Comparison of ENCODE assay signal across 25 cellular contexts in the genomic region with DNA sequence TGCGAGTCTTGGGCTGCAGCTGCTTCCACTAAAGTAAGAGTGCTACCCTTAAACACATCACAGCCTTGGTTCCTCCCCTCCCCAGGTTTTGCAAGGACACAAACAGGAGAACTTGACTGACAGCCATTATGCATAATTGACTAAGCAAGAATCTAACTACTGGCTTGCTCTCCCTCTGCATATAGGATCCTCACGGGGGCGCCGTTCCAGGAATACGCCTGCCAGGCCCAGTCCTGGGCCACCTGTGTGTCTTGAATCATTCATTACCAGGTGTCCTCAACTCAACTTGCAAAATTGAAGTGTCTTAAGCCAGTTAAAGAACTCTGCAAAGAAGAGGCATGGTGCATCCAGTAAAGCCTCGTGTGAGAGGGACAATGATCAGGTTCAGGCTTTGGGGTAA.
"Had no signal": no experiment of that assay in that cellular context is flagged by ENCODE, and none has a peak within 500 bp of the region (broad histone marks: within the 10 kb centered on the region; RNA-seq: fewer than 3 reads in every experiment).

No MANE protein-coding gene starts in this region.

- H3K4me3 ChIP-seq: ascending aorta, pancreas, psoas muscle, right atrium auricular region, spleen, thoracic aorta, upper lobe of left lung had no signal

- H3K9me3 Mint-ChIP-seq: activated naive CD4-positive, alpha-beta T cell treated with anti-CD3 and anti-CD28 coated beads, Interleukin-2, amount 50 U/mL, for 72 hours; activated T-cell treated with anti-CD3 and anti-CD28 coated beads, Interleukin-2, amount 50 U/mL, for 24 hours; activated T-helper 17 cell treated with anti-CD3 and anti-CD28 coated beads, Interleukin-2, amount 50 U/mL, for 72 hours; memory B cell; nephron had no signal

- H3K36me3 ChIP-seq: ascending aorta, pancreas, right atrium auricular region, spleen, thoracic aorta, upper lobe of left lung had no signal

- H3K27ac ChIP-seq: ascending aorta, pancreas, psoas muscle, right atrium auricular region, spleen, thoracic aorta, upper lobe of left lung had no signal

- H3K4me1 ChIP-seq: ascending aorta, pancreas, psoas muscle, spleen had no signal

- H3K9me3 ChIP-seq: ascending aorta, pancreas, psoas muscle, right atrium auricular region, spleen, thoracic aorta, upper lobe of left lung had no signal

- DNase-seq: activated CD4-positive, alpha-beta T cell treated with anti-CD3 and anti-CD28 coated beads, Interleukin-2, amount 50 U/mL, for 1 hour; activated T-cell treated with anti-CD3 and anti-CD28 coated beads, Interleukin-2, amount 50 U/mL, for 24 hours; central memory CD4-positive, alpha-beta T cell; dermis blood vessel endothelial cell; effector CD8-positive, alpha-beta T cell; hypothalamus; islet precursor cell; left colon; psoas muscle; spleen; stimulated activated CD4-positive, alpha-beta T cell treated with anti-CD3 and anti-CD28 coated beads, Interleukin-4, amount 100 ng/mL, for 1 hour; stimulated activated naive CD4-positive, alpha-beta T cell treated with Interleukin-2 at 50 U/mL for 16 hours; T-helper 17 cell; upper lobe of left lung had no signal

- H3K27ac Mint-ChIP-seq: activated naive CD4-positive, alpha-beta T cell treated with anti-CD3 and anti-CD28 coated beads, Interleukin-2, amount 50 U/mL, for 72 hours; activated T-cell treated with anti-CD3 and anti-CD28 coated beads, Interleukin-2, amount 50 U/mL, for 24 hours; activated T-helper 17 cell treated with anti-CD3 and anti-CD28 coated beads, Interleukin-2, amount 50 U/mL, for 72 hours; memory B cell; nephron; T-helper 17 cell had no signal

- H3K4me1 Mint-ChIP-seq: activated T-helper 17 cell treated with anti-CD3 and anti-CD28 coated beads, Interleukin-2, amount 50 U/mL, for 72 hours; memory B cell; nephron; T-helper 17 cell had no signal

- FAIRE-seq: frontal cortex, pancreas had no signal

- H3K4me3 Mint-ChIP-seq: activated T-cell treated with anti-CD3 and anti-CD28 coated beads, Interleukin-2, amount 50 U/mL, for 24 hours; activated T-helper 17 cell treated with anti-CD3 and anti-CD28 coated beads, Interleukin-2, amount 50 U/mL, for 72 hours; memory B cell; nephron; T-helper 17 cell had no signal

- ATAC-seq: activated CD4-positive, CD25-positive, alpha-beta regulatory T cell treated with anti-CD3 and anti-CD28 coated beads, Interleukin-2, amount 50 U/mL, for 24 hours; activated naive CD4-positive, alpha-beta T cell treated with anti-CD3 and anti-CD28 coated beads, Interleukin-2, amount 50 U/mL, for 72 hours; activated T-helper 17 cell treated with anti-CD3 and anti-CD28 coated beads, Interleukin-2, amount 50 U/mL, for 72 hours; esophagus mucosa; left colon; pancreas; psoas muscle; T-helper 17 cell had no signal

- H3K27me3 Mint-ChIP-seq: memory B cell had no signal

- H3K36me3 Mint-ChIP-seq: activated naive CD4-positive, alpha-beta T cell treated with anti-CD3 and anti-CD28 coated beads, Interleukin-2, amount 50 U/mL, for 72 hours; memory B cell had no signal

- H3K27me3 ChIP-seq: ascending aorta, pancreas, right atrium auricular region, spleen, upper lobe of left lung had no signal
